ENCODE assay signal across 8 cellular contexts in the genomic region with DNA sequence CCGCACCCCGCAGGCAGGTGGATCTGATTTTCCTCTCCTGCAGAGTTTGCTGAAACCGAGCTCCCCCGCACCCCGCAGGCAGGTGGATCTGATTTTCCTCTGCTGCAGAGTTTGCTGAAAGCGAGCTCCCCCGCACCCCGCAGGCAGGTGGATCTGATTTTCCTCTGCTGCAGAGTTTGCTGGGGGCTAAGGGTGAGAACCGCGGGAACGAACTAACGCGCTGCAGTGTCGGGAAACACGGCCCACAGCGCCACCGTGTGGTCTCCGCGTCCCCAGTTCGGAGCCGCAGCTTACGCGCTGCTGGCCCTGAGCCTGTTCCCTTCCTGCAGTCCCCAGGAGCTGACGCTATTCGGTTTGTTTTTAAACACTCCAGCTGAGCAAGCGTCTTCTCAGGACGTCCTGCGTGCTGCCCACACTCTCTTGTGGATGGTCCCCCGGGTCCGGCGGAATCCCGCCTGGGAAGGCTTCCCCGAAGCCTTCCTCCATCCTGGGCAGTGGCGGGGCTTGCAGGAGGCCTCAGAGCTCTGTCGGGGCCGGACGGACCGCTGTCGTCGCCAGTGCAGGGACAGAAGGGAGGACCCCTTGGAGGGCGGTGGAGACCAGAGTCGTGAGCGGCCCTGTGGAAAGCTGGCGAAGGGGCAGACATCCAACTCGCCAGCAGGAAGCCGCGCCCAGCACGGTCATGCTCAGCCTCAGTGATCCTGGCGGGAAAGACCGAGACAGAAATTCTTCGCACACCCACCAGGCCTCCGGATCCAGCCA.
DNase-seq lines count a peak whose midpoint lies in the region; ATAC-seq and TF ChIP-seq lines count a peak whose summit lies in the region.

No MANE protein-coding gene starts in this region.

- H3K27ac ChIP-seq in RWPE1 (no peak overlapping the region), neutrophil (no peak overlapping the region), stomach smooth muscle (ENCODE audit: low read length) (no peak overlapping the region)

- H3K27me3 ChIP-seq in Caco-2 (replicated peaks; ENCODE audit: control insufficient read depth, insufficient read depth, low read length) = peaks cover 2% of the 10 kb centered on the region; the same call in 1 of the 2 replicates
- peaks cover 87% of the 10 kb centered on the region for H3K27me3 ChIP-seq in neutrophil
- peaks cover 16 to 18% of the 10 kb centered on the region in 2 donors for H3K27me3 ChIP-seq in stomach smooth muscle (ENCODE audit: control insufficient read depth in 1 of 2, insufficient read depth in 2 of 2, low read length in 2 of 2)

- no peaks in the 10 kb centered on the region for H3K9me3 Mint-ChIP-seq in Caco-2 (ENCODE audit: unreplicated experiment)

- peak; percentile 70 to 82 for DNase-seq in Caco-2
- peak; percentile 56 for DNase-seq in LHCN-M2 (ENCODE audit: low read depth)
- peak; percentile 86 for DNase-seq in RWPE1 (ENCODE audit: low spot score)
- DNase-seq in activated effector memory CD4-positive, alpha-beta T cell treated with anti-CD3 and anti-CD28 coated beads, Interleukin-2, amount 50 U/mL, for 16 hours = peak; percentile 91
- DNase-seq in foreskin melanocyte = peak; percentile 56

- no peaks in the 10 kb centered on the region for H3K36me3 Mint-ChIP-seq in Caco-2 (ENCODE audit: insufficient read depth, unreplicated experiment)

- peak; percentile 82 for ATAC-seq in GM21515 (IDR thresholded peaks at IDR 0.05; ENCODE audit: unreplicated experiment)

- TF ChIP-seq CTCF in Caco-2 (IDR thresholded peaks at IDR 0.05; ENCODE audit: insufficient read depth in 1 of 2, low read depth in 1 of 2, low read length in 1 of 2, severe bottlenecking in 1 of 2, unreplicated experiment in 1 of 2) = peak; percentile 89 to 93
- peak; percentile 80 for TF ChIP-seq CTCF in RWPE1 (conservative IDR thresholded peaks at IDR 0.05; ENCODE audit: low read depth)
- TF ChIP-seq CTCF in neutrophil (IDR thresholded peaks at IDR 0.05) = peak; percentile 81

- H3K36me3 ChIP-seq in Caco-2 (ENCODE audit: control insufficient read depth, insufficient read depth, low read length) (no peaks in the 10 kb centered on the region), neutrophil (no peaks in the 10 kb centered on the region), stomach smooth muscle (ENCODE audit: control insufficient read depth in 2 of 2, insufficient read depth in 2 of 2, low read length in 2 of 2) (no peaks in the 10 kb centered on the region)

- POLR2A ChIA-PET in Caco-2 (lab: Charles Lee) (no interaction called here), RWPE1 (lab: Yijun Ruan, JAX; ENCODE audit: low non-redundant PET) (interaction anchor here (0.8 kb wide), 1 partner anchor 11 kb away, joined by 3 read pairs; no protein-coding TSS in a partner anchor)

- H3K9me3 ChIP-seq in Caco-2 (no peaks in the 10 kb centered on the region), neutrophil (no peaks in the 10 kb centered on the region), stomach smooth muscle (ENCODE audit: control insufficient read depth in 2 of 2, low read length in 2 of 2) (no peaks in the 10 kb centered on the region)

- CTCF ChIA-PET in Caco-2 (lab: Charles Lee) = interaction anchor here (0.6 to 1.3 kb wide), 15 partner anchors 8 to 707 kb away, joined by 3 to 9 read pairs (median 4); no protein-coding TSS in a partner anchor
- CTCF ChIA-PET in RWPE1 (lab: Yijun Ruan, JAX) = interaction anchor here (0.6 to 1.8 kb wide), 31 partner anchors 8 to 1324 kb away, joined by 3 to 12 read pairs (median 4); no protein-coding TSS in a partner anchor

- H3K9ac ChIP-seq in stomach smooth muscle (ENCODE audit: low read length in 2 of 2) = no peak overlapping the region

- peaks cover 11% of the 10 kb centered on the region for H3K27me3 Mint-ChIP-seq in Caco-2 (ENCODE audit: insufficient read depth, unreplicated experiment)

- no peak overlapping the region for H3K27ac Mint-ChIP-seq in Caco-2 (ENCODE audit: unreplicated experiment)

- no TSS peak for BruUV-seq in Caco-2 (replicated peaks; lab: Mats Ljungman, UMichigan)

- H3K4me3 Mint-ChIP-seq in Caco-2 (ENCODE audit: unreplicated experiment) = no peak overlapping the region

- no peaks in the 10 kb centered on the region for H3K4me1 Mint-ChIP-seq in Caco-2 (ENCODE audit: low read depth, unreplicated experiment)

- H3K4me1 ChIP-seq in Caco-2 (no peaks in the 10 kb centered on the region), neutrophil (ENCODE audit: control insufficient read depth in 1 of 2, insufficient read depth in 1 of 2, low read depth in 1 of 2, low read length in 1 of 2) (peaks cover under 1% of the 10 kb centered on the region in 2 experiments), stomach smooth muscle (ENCODE audit: control insufficient read depth, insufficient read depth, low read length) (peaks cover 8% of the 10 kb centered on the region)

- H3K4me3 ChIP-seq in Caco-2 (ENCODE audit: low read depth, low read length) = no peak overlapping the region
- H3K4me3 ChIP-seq in neutrophil (ENCODE audit: low read depth in 1 of 2, low read length in 1 of 2) = no peak overlapping the region
- H3K4me3 ChIP-seq in stomach smooth muscle (ENCODE audit: low read length in 2 of 2) = peak overlapping the region; percentile 53 to 71

- intact Hi-C loops in Caco-2 (cut with micrococcal nuclease; ENCODE audit: unreplicated experiment) = loop anchor here (2.0 to 10.0 kb wide), 3 partner anchors 133 to 480 kb away; no protein-coding TSS in a partner anchor

Comparison
In these comparisons a context has a peak if more than half of its experiments do, and no peak if none do; other contexts are left out.
1. H3K4me3 ChIP-seq: peak in stomach smooth muscle (2 of 2); none in Caco-2 (single experiment) and neutrophil (0 of 2).
2. Peak in every context shown above with its lines, with median percentiles within 50 percentile points of each other: DNase-seq and CTCF ChIP-seq.